In genomic region chr11:100855466-100856067, GRCh38 we compare ENCODE assay signal across 8 cellular contexts.
DNase-seq lines count a peak whose midpoint lies in the region; ATAC-seq and TF ChIP-seq lines count a peak whose summit lies in the region.

No MANE protein-coding gene starts in this region.

- TF ChIP-seq POLR2A in heart left ventricle (IDR thresholded peaks at IDR 0.05): no peak
- TF ChIP-seq POLR2A in lower leg skin (IDR thresholded peaks at IDR 0.05): no peak

- ATAC-seq in heart left ventricle: peak in 1 of 4 donors; percentile 51
- ATAC-seq in right cardiac atrium: no peak

- H3K27me3 Mint-ChIP-seq in type B pancreatic cell: peaks cover 11% of the 10 kb centered on the region

- no peaks in the 10 kb centered on the region for H3K36me3 Mint-ChIP-seq in type B pancreatic cell

- H3K9me3 ChIP-seq in heart left ventricle (no peaks in the 10 kb centered on the region), right cardiac atrium (ENCODE audit: control insufficient read depth, low read length) (no peaks in the 10 kb centered on the region)

- H3K4me3 ChIP-seq in heart left ventricle (no peak overlapping the region), right cardiac atrium (ENCODE audit: low read length) (no peak overlapping the region), lower leg skin (ENCODE audit: low read depth, poor library complexity, severe bottlenecking) (no peak overlapping the region)

- H3K9me3 Mint-ChIP-seq in type B pancreatic cell: no peaks in the 10 kb centered on the region

- H3K4me3 Mint-ChIP-seq in type B pancreatic cell: no peak overlapping the region

- no peaks in the 10 kb centered on the region for H3K27me3 ChIP-seq in heart left ventricle
- no peaks in the 10 kb centered on the region for H3K27me3 ChIP-seq in right cardiac atrium (ENCODE audit: control insufficient read depth, insufficient read depth)

- H3K27ac Mint-ChIP-seq in type B pancreatic cell: no peak overlapping the region

- no peaks in the 10 kb centered on the region for H3K36me3 ChIP-seq in heart left ventricle

- TF ChIP-seq CTCF in heart left ventricle (IDR thresholded peaks at IDR 0.05) (peak; percentile 48 to 81 (median 71)), type B pancreatic cell (conservative IDR thresholded peaks at IDR 0.05) (peak; percentile 82), lower leg skin (IDR thresholded peaks at IDR 0.05) (no peak)

- H3K27ac ChIP-seq in heart left ventricle (no peak overlapping the region), right cardiac atrium (ENCODE audit: low read length) (no peak overlapping the region)

- H3K4me1 Mint-ChIP-seq in type B pancreatic cell (ENCODE audit: unreplicated experiment): peaks cover 23% of the 10 kb centered on the region

- WGBS in heart left ventricle, 4 donors: 0 to 2% (median 0%) methylated on average over 1 of the region's 1 CpG
- 3% methylated on average over 1 of the region's 1 CpG for WGBS in right cardiac atrium
- WGBS in lower leg skin, 2 donors: 2% methylated on average over 1 of the region's 1 CpG

- intact Hi-C loops in heart left ventricle (cut with DNase I) (loop anchor here (1.0 to 5.0 kb wide), 9 partner anchors 72 to 279 kb away; no protein-coding TSS in a partner anchor), right cardiac atrium (cut with DNase I) (loop anchor here (2.0 to 10.0 kb wide), 5 partner anchors 77 to 278 kb away; no protein-coding TSS in a partner anchor), lower leg skin (cut with DNase I; ENCODE audit: low total_unique reads) (no loop called here)

- H3K4me1 ChIP-seq in heart left ventricle (peaks cover 0 to 8% (median 2%) of the 10 kb centered on the region in 12 donors), right cardiac atrium (ENCODE audit: control insufficient read depth, insufficient read depth, low read length) (peaks cover 1% of the 10 kb centered on the region)

- DNase-seq in heart left ventricle: no peak
- no peak for DNase-seq in right cardiac atrium
- DNase-seq in NCI-H1092 treated with DMSO at 0.1 percent for 48 hours (lab: John Stamatoyannopoulos, UW): peak; percentile 44
- peak; percentile 64 for DNase-seq in SW480 (ENCODE audit: low spot score)
- peak; percentile 27 for DNase-seq in glomerular endothelial cell (ENCODE audit: extremely low read depth, low read depth, low spot score)
- no peak for DNase-seq in type B pancreatic cell (ENCODE audit: extremely low spot score, unreplicated experiment)
- no peak for DNase-seq in lower leg skin (ENCODE audit: low spot score in 2 of 2)
- no peak for DNase-seq in activated CD4-positive, alpha-beta T cell treated with anti-CD3 and anti-CD28 coated beads for 4 hours

Comparison
In these comparisons a context has a peak if more than half of its experiments do, and no peak if none do; other contexts are left out.
1. DNase-seq: peak in NCI-H1092 treated with DMSO at 0.1 percent for 48 hours (single experiment), SW480 (single experiment) and glomerular endothelial cell (single experiment); none in heart left ventricle (0 of 5), right cardiac atrium (0 of 3), type B pancreatic cell (single experiment), lower leg skin (0 of 2) and activated CD4-positive, alpha-beta T cell treated with anti-CD3 and anti-CD28 coated beads for 4 hours (0 of 2).
2. CTCF ChIP-seq: peak in heart left ventricle (12 of 12) and type B pancreatic cell (single experiment); none in lower leg skin (0 of 3).